Comparison of ENCODE assay signal across 6 cellular contexts in the genomic region with DNA sequence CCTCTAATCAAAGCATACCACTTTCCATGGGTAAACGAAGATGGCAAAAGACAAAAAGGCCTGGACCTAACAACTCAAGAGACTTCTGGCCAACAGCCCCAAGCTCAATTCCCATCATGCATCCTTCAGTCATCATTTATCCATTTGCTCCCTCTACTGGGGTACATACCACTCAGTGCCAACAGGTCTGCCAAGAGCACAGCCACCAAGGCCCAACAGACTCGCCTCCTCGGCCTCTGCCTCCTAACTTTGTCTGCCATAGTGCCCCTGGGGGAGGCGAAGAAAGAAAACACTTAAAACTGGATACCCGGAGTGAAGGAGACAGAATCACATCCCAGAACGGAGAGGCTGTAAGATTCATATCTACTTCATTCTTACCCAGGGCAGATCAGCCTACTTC. TPM values are rescaled to one million over a fixed set of nuclear protein-coding genes. Genes with fewer than 3 reads are reported as not detected.
DNase-seq lines count a peak whose midpoint lies in the region; ATAC-seq and TF ChIP-seq lines count a peak whose summit lies in the region.

No MANE protein-coding gene starts in this region.

- no peak for TF ChIP-seq POLR2A in heart left ventricle (IDR thresholded peaks at IDR 0.05)

- H3K36me3 Mint-ChIP-seq in activated T-helper 17 cell treated with anti-CD3 and anti-CD28 coated beads, Interleukin-2, amount 50 U/mL, for 72 hours (ENCODE audit: low read depth), result peaks cover 67% of the 10 kb centered on the region

- 39 to 53% (median 44%) methylated on average over 6 of the region's 6 CpGs for WGBS in heart left ventricle, 4 donors
- WGBS in lung, 2 donors, result 56 to 59% methylated on average over 6 of the region's 6 CpGs

- H3K9me3 ChIP-seq in heart left ventricle, result no peaks in the 10 kb centered on the region
- H3K9me3 ChIP-seq in lung (ENCODE audit: control insufficient read depth in 2 of 2, insufficient read depth in 1 of 2, low read length in 1 of 2), result no peaks in the 10 kb centered on the region

- H3K27ac ChIP-seq in heart left ventricle, result peak overlapping the region in 3 of 12 donors; percentile 88 to 93 (median 89)
- H3K27ac ChIP-seq in lung (ENCODE audit: low read depth in 1 of 2, low read length in 1 of 2), result peak overlapping the region in 1 of 2 donors; percentile 93

- TF ChIP-seq CTCF in heart left ventricle (IDR thresholded peaks at IDR 0.05), result no peak
- no peak for TF ChIP-seq CTCF in lung (IDR thresholded peaks at IDR 0.05; ENCODE audit: control extremely low read depth, extremely low read depth)

- DNase-seq in heart left ventricle, result no peak
- no peak for DNase-seq in Right ventricle myocardium inferior (ENCODE audit: missing footprints)
- no peak for DNase-seq in lung (ENCODE audit: low spot score)

- H3K27me3 ChIP-seq in heart left ventricle (no peaks in the 10 kb centered on the region), lung (ENCODE audit: control insufficient read depth, insufficient read depth) (no peaks in the 10 kb centered on the region)

- H3K27me3 Mint-ChIP-seq in activated T-helper 17 cell treated with anti-CD3 and anti-CD28 coated beads, Interleukin-2, amount 50 U/mL, for 72 hours, result no peaks in the 10 kb centered on the region

- H3K36me3 ChIP-seq in heart left ventricle (peaks cover 0 to 48% (median 44%) of the 10 kb centered on the region in 9 donors), lung (ENCODE audit: control insufficient read depth in 2 of 2, insufficient read depth in 2 of 2, low read length in 2 of 2) (peaks cover 15 to 41% of the 10 kb centered on the region in 2 donors)

- peak overlapping the region; percentile 89 for H3K27ac Mint-ChIP-seq in activated T-helper 17 cell treated with anti-CD3 and anti-CD28 coated beads, Interleukin-2, amount 50 U/mL, for 72 hours

- H3K4me3 ChIP-seq in heart left ventricle (peak overlapping the region; percentile 70 to 99 (median 90)), lung (peak overlapping the region; percentile 89)

- intact Hi-C loops in heart left ventricle (cut with DNase I), result loop anchor here in 2 of 10 donors (2.0 to 5.0 kb wide), 3 partner anchors 25 to 41 kb away; a partner anchor contains a TSS
- intact Hi-C loops in Right ventricle myocardium inferior (cut with DNase I), result no loop called here

- peaks cover 37% of the 10 kb centered on the region for H3K4me1 Mint-ChIP-seq in activated T-helper 17 cell treated with anti-CD3 and anti-CD28 coated beads, Interleukin-2, amount 50 U/mL, for 72 hours

- peak overlapping the region; percentile 95 for H3K4me3 Mint-ChIP-seq in activated T-helper 17 cell treated with anti-CD3 and anti-CD28 coated beads, Interleukin-2, amount 50 U/mL, for 72 hours

- H3K9me3 Mint-ChIP-seq in activated T-helper 17 cell treated with anti-CD3 and anti-CD28 coated beads, Interleukin-2, amount 50 U/mL, for 72 hours, result no peaks in the 10 kb centered on the region

- peaks cover 2 to 26% (median 18%) of the 10 kb centered on the region in 12 donors for H3K4me1 ChIP-seq in heart left ventricle
- peaks cover 4 to 7% of the 10 kb centered on the region in 2 donors for H3K4me1 ChIP-seq in lung (ENCODE audit: control insufficient read depth in 2 of 2, insufficient read depth in 2 of 2, low read length in 2 of 2)

- ATAC-seq in heart left ventricle (no peak), Right ventricle myocardium inferior (no peak), lung (ENCODE audit: insufficient read depth, low FRiP score) (no peak), HG02623 (IDR thresholded peaks at IDR 0.05; ENCODE audit: unreplicated experiment) (no peak), GM18907 (IDR thresholded peaks at IDR 0.05; ENCODE audit: unreplicated experiment) (no peak)
- ATAC-seq in activated T-helper 17 cell treated with anti-CD3 and anti-CD28 coated beads, Interleukin-2, amount 50 U/mL, for 72 hours (replicated peaks), result no peak

RNA-seq across cellular contexts. Expression of a gene that starts 1.1 kb away (rescaled TPM):
- total RNA-seq in heart left ventricle, result 100 to 1,000 TPM in 1 of 9 donors, 10 to 100 TPM in 8; 45.9 to 104 (median 68.6) TPM
- polyA plus RNA-seq in heart left ventricle, result 100 to 1,000 TPM in 1 of 2 donors, 10 to 100 TPM in 1; 34.7 to 260 TPM
- total RNA-seq in Right ventricle myocardium inferior, result 78.3 TPM
- total RNA-seq in activated T-helper 17 cell treated with anti-CD3 and anti-CD28 coated beads, Interleukin-2, amount 50 U/mL, for 72 hours, result 100 to 1,000 TPM in 1 of 2 donors, 10 to 100 TPM in 1; 67.7 to 117 TPM
- 100 to 1,000 TPM in 1 of 2 donors, 10 to 100 TPM in 1; 46.6 to 252 TPM for total RNA-seq in lung
- polyA plus RNA-seq in lung, result 100 to 1,000 TPM in 1 of 2 donors, 10 to 100 TPM in 1; 59.7 to 152 TPM

RNA-seq across cellular contexts. Expression of a gene that starts 11.7 kb away (rescaled TPM):
- total RNA-seq in heart left ventricle (10 to 100 TPM; 18.7 to 33.3 (median 21.5) TPM), Right ventricle myocardium inferior (19.3 TPM), lung (10 to 100 TPM; 34.6 to 36.0 TPM)
- polyA plus RNA-seq in heart left ventricle (10 to 100 TPM; 21.7 to 27.1 TPM), lung (10 to 100 TPM; 33.8 to 56.1 TPM)
- total RNA-seq in activated T-helper 17 cell treated with anti-CD3 and anti-CD28 coated beads, Interleukin-2, amount 50 U/mL, for 72 hours, result 10 to 100 TPM; 31.7 to 33.7 TPM

RNA-seq across cellular contexts. Expression of a gene that starts 25.2 kb away (rescaled TPM):
- 10 to 100 TPM in 3 of 9 donors, 1 to 10 TPM in 6; 4.5 to 18.5 (median 7.7) TPM for total RNA-seq in heart left ventricle
- 10 to 100 TPM in 1 of 2 donors, 1 to 10 TPM in 1; 7.4 to 10.1 TPM for polyA plus RNA-seq in heart left ventricle
- 7.2 TPM for total RNA-seq in Right ventricle myocardium inferior
- total RNA-seq in activated T-helper 17 cell treated with anti-CD3 and anti-CD28 coated beads, Interleukin-2, amount 50 U/mL, for 72 hours, result 10 to 100 TPM; 28.1 to 36.8 TPM
- 10 to 100 TPM in 1 of 2 donors, 1 to 10 TPM in 1; 8.2 to 16.2 TPM for total RNA-seq in lung
- polyA plus RNA-seq in lung, result 10 to 100 TPM; 13.5 to 13.6 TPM

RNA-seq across cellular contexts. Expression of a gene that starts 28.8 kb away (rescaled TPM):
- 10 to 100 TPM in 8 of 9 donors, 1 to 10 TPM in 1; 8.1 to 24.1 (median 16.6) TPM for total RNA-seq in heart left ventricle
- polyA plus RNA-seq in heart left ventricle, result 10 to 100 TPM; 28.8 to 34.0 TPM
- total RNA-seq in Right ventricle myocardium inferior, result 22.8 TPM
- 10 to 100 TPM; 15.7 to 26.3 TPM for total RNA-seq in activated T-helper 17 cell treated with anti-CD3 and anti-CD28 coated beads, Interleukin-2, amount 50 U/mL, for 72 hours
- total RNA-seq in lung, result 10 to 100 TPM; 11.7 to 31.5 TPM
- 10 to 100 TPM; 31.5 to 33.3 TPM for polyA plus RNA-seq in lung

RNA-seq across cellular contexts. Expression of a gene that starts 37.3 kb away (rescaled TPM):
- 10 to 100 TPM; 31.9 to 57.1 (median 44.4) TPM for total RNA-seq in heart left ventricle
- 10 to 100 TPM; 21.5 to 74.8 TPM for polyA plus RNA-seq in heart left ventricle
- total RNA-seq in Right ventricle myocardium inferior, result 29.6 TPM
- total RNA-seq in activated T-helper 17 cell treated with anti-CD3 and anti-CD28 coated beads, Interleukin-2, amount 50 U/mL, for 72 hours, result 10 to 100 TPM; 75.2 to 77.6 TPM
- total RNA-seq in lung, result 10 to 100 TPM; 45.8 to 71.4 TPM
- 10 to 100 TPM; 43.0 to 63.1 TPM for polyA plus RNA-seq in lung
